8 cellular contexts compared by ENCODE assay signal in the genomic region with DNA sequence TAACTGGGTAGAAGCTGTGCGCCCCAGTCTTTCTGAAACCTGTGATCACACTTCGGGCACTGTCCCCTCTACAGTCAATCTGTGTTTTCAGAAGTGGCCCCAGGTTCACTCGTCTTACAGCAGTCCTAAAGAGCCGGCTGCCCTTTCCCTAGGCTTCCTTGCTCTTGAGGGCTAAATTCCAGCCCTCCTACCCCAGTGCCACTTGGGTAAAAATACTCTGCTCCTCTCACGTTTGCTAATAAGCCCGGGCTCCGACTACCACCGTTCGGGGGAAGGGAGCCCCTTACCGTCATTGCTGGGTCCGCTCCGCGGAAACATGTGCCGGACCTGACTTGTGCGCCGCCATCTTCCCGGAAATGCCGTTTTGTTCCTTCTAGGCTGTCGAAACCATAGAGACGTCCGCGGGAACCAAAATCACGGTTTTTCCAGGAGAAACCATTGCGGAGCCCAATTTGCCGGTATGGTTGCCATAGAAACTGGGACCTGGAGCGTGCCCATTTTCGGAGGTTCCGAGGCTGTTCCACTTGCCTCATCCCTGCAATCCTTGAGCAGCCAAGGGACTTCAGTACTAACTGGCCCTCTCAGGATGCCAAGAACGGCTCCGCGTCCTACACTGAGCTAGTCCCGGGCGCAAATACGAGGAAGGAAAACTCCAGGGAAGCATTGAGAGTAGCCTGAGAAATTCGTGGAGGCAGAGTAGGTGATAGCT. TPM values are rescaled to one million over a fixed set of nuclear protein-coding genes. Genes with fewer than 3 reads are reported as not detected.
DNase-seq lines count a peak whose midpoint lies in the region; ATAC-seq and TF ChIP-seq lines count a peak whose summit lies in the region.

Gene GPATCH4 (minus strand): TSS at position 358 of the 709 bp plus-strand sequence.

- H3K4me1 ChIP-seq in Panc1 (ENCODE audit: control insufficient read depth, insufficient read depth, low read length) (peaks cover 5% of the 10 kb centered on the region), esophagus muscularis mucosa (peaks cover 10 to 28% (median 24%) of the 10 kb centered on the region in 4 donors), muscle layer of duodenum (ENCODE audit: control insufficient read depth in 1 of 2, insufficient read depth in 2 of 2, low read length in 2 of 2) (peaks cover 4 to 12% of the 10 kb centered on the region in 2 donors)

- no peaks in the 10 kb centered on the region for H3K27me3 Mint-ChIP-seq in activated T-cell treated with anti-CD3 and anti-CD28 coated beads, Interleukin-2, amount 50 U/mL, for 4 hours (ENCODE audit: low read depth)

- CTCF ChIA-PET in Panc1 (lab: Charles Lee) = no interaction called here

- H3K4me3 Mint-ChIP-seq in activated T-cell treated with anti-CD3 and anti-CD28 coated beads, Interleukin-2, amount 50 U/mL, for 4 hours = peak within 1 kb of the TSS; percentile 96

- peak; percentile 55 for ATAC-seq in GM18909 (IDR thresholded peaks at IDR 0.05; ENCODE audit: poor library complexity, unreplicated experiment)
- peak; percentile 88 for ATAC-seq in Panc1
- peak; percentile 90 for ATAC-seq in activated T-cell treated with anti-CD3 and anti-CD28 coated beads, Interleukin-2, amount 50 U/mL, for 4 hours

- peak within 1 kb of the TSS; percentile 99 for H3K27ac ChIP-seq in Panc1 (ENCODE audit: low read length)
- H3K27ac ChIP-seq in esophagus muscularis mucosa (replicated peaks in 1 of 4) = peak within 1 kb of the TSS; percentile 82 to 83 (median 82)
- H3K27ac ChIP-seq in muscle layer of duodenum (ENCODE audit: low read length) = peak within 1 kb of the TSS; percentile 88

- no TSS peak for BruUV-seq in Panc1 (replicated peaks; lab: Mats Ljungman, UMichigan)

- 1% methylated on average over 35 of the region's 35 CpGs for WGBS in esophagus muscularis mucosa

- POLR2A ChIA-PET in Panc1 (lab: Charles Lee) = no interaction called here

- H3K36me3 ChIP-seq in Panc1 (ENCODE audit: control insufficient read depth, insufficient read depth, low read length) (peaks cover 12% of the 10 kb centered on the region), esophagus muscularis mucosa (peaks cover 14 to 28% (median 26%) of the 10 kb centered on the region in 4 donors), muscle layer of duodenum (ENCODE audit: control insufficient read depth in 1 of 2, insufficient read depth in 2 of 2, low read length in 2 of 2) (peaks cover 18 to 22% of the 10 kb centered on the region in 2 donors)

- H3K9me3 Mint-ChIP-seq in activated T-cell treated with anti-CD3 and anti-CD28 coated beads, Interleukin-2, amount 50 U/mL, for 4 hours = no peaks in the 10 kb centered on the region

- peaks cover 26% of the 10 kb centered on the region for H3K36me3 Mint-ChIP-seq in activated T-cell treated with anti-CD3 and anti-CD28 coated beads, Interleukin-2, amount 50 U/mL, for 4 hours (ENCODE audit: insufficient read depth)

- intact Hi-C loops in Panc1 (cut with micrococcal nuclease; ENCODE audit: unreplicated experiment) (loop anchor here (10.0 kb wide), 1 partner anchor 146 kb away; no protein-coding TSS in a partner anchor), esophagus muscularis mucosa (cut with DNase I) (no loop called here)

- in situ Hi-C loops in ACHN (cut with HindIII; ENCODE audit: low pct_ligation_motif_present, low pct_unique_long_range_greater_than_20kb, low sequenced_read_pairs) (no loop called here), KBM-7 (cut with MboI; ENCODE audit: low pct_unique_long_range_greater_than_20kb, low sequenced_read_pairs) (no loop called here), Panc1 (cut with HindIII; ENCODE audit: low pct_unique_long_range_greater_than_20kb, low sequenced_read_pairs) (no loop called here)

- no peak for TF ChIP-seq EP300 in esophagus muscularis mucosa (IDR thresholded peaks at IDR 0.05)

- H3K4me3 ChIP-seq in Panc1 (ENCODE audit: low read depth in 2 of 2, low read length in 2 of 2) (peak within 1 kb of the TSS; percentile 76 to 99), esophagus muscularis mucosa (peak within 1 kb of the TSS; percentile 68 to 75 (median 72)), muscle layer of duodenum (ENCODE audit: low read depth in 1 of 2, low read length in 2 of 2) (peak within 1 kb of the TSS; percentile 88 to 99)

- no peak for TF ChIP-seq CTCF in Panc1 (IDR thresholded peaks at IDR 0.05)
- peak in 1 of 3 experiments; percentile 11 for TF ChIP-seq CTCF in esophagus muscularis mucosa (IDR thresholded peaks at IDR 0.05)

- H3K9me3 ChIP-seq in Panc1 (ENCODE audit: control insufficient read depth, insufficient read depth, low read depth, low read length) (no peaks in the 10 kb centered on the region), esophagus muscularis mucosa (no peaks in the 10 kb centered on the region), muscle layer of duodenum (ENCODE audit: control insufficient read depth in 1 of 2, low read length in 2 of 2) (no peaks in the 10 kb centered on the region)

- TF ChIP-seq POLR2A in esophagus muscularis mucosa (IDR thresholded peaks at IDR 0.05; ENCODE audit: low read depth) = no peak

- H3K4me1 Mint-ChIP-seq in activated T-cell treated with anti-CD3 and anti-CD28 coated beads, Interleukin-2, amount 50 U/mL, for 4 hours (ENCODE audit: low read depth) = peaks cover 35% of the 10 kb centered on the region

- DNase-seq in ACHN (peak; percentile 91), KBM-7 (peak; percentile 87), Panc1 (ENCODE audit: low read depth, low spot score) (no peak), esophagus muscularis mucosa (ENCODE audit: extremely low spot score) (peak; percentile 95)
- peak; percentile 71 for DNase-seq in activated T-cell treated with anti-CD3 and anti-CD28 coated beads, Interleukin-2, amount 50 U/mL, for 4 hours
- DNase-seq in stimulated activated CD8-positive, alpha-beta memory T cell treated with anti-CD3 and anti-CD28 coated beads, Interleukin-7, amount 100 ng/mL, for 24 hours (ENCODE audit: low read depth) = peak; percentile 62

- H3K27me3 ChIP-seq in Panc1 (ENCODE audit: control insufficient read depth, insufficient read depth, low read length) (no peaks in the 10 kb centered on the region), esophagus muscularis mucosa (no peaks in the 10 kb centered on the region), muscle layer of duodenum (ENCODE audit: low read depth, low read length) (no peaks in the 10 kb centered on the region)

RNA-seq across cellular contexts. Expression of gene GPATCH4, which starts in this region (rescaled TPM):
- total RNA-seq in Panc1 (2021; ENCODE audit: unreplicated experiment) (44.4 TPM), esophagus muscularis mucosa (10 to 100 TPM; 22.6 to 32.8 (median 26.4) TPM)
- polyA plus RNA-seq in Panc1 (2012; ENCODE audit: insufficient read length) = 39.2 TPM
- 100 to 1,000 TPM; 171 to 190 (median 174) TPM for total RNA-seq in activated T-cell treated with anti-CD3 and anti-CD28 coated beads, Interleukin-2, amount 50 U/mL, for 4 hours
